Comparison of ENCODE assay signal across 8 cellular contexts in genomic region chr15:67178569-67179210, GRCh38.
DNase-seq lines count a peak whose midpoint lies in the region; TF ChIP-seq lines count a peak whose summit lies in the region.

No MANE protein-coding gene starts in this region.

- H3K4me1 ChIP-seq in ascending aorta, result peaks cover 15 to 35% of the 10 kb centered on the region in 2 donors
- H3K4me1 ChIP-seq in right atrium auricular region, result peaks cover 0 to 55% of the 10 kb centered on the region in 2 donors
- peaks cover 37% of the 10 kb centered on the region for H3K4me1 ChIP-seq in stomach smooth muscle (ENCODE audit: control insufficient read depth, insufficient read depth, low read length)

- DNase-seq in HK-2 (ENCODE audit: unreplicated experiment) (peak; percentile 64), ascending aorta (ENCODE audit: low spot score in 2 of 2) (no peak), right atrium auricular region (ENCODE audit: low spot score) (no peak), DMS53 (lab: John Stamatoyannopoulos, UW) (no peak), NCI-H2171 treated with DMSO at 0.1 percent for 48 hours (lab: John Stamatoyannopoulos, UW) (no peak), pons (ENCODE audit: low spot score) (no peak)
- no peak for DNase-seq in activated effector memory CD4-positive, alpha-beta T cell treated with Interleukin-2 at 50 U/mL for 16 hours

- no peak overlapping the region for H3K4me3 ChIP-seq in ascending aorta
- no peak overlapping the region for H3K4me3 ChIP-seq in right atrium auricular region
- no peak overlapping the region for H3K4me3 ChIP-seq in stomach smooth muscle (ENCODE audit: low read length in 2 of 2)

- H3K36me3 ChIP-seq in ascending aorta, result peaks cover 5 to 13% of the 10 kb centered on the region in 2 donors
- H3K36me3 ChIP-seq in right atrium auricular region, result peaks cover 22% of the 10 kb centered on the region
- peaks cover 7 to 10% of the 10 kb centered on the region in 2 donors for H3K36me3 ChIP-seq in stomach smooth muscle (ENCODE audit: control insufficient read depth in 2 of 2, insufficient read depth in 2 of 2, low read length in 2 of 2)

- no peaks in the 10 kb centered on the region for H3K27me3 ChIP-seq in ascending aorta
- no peaks in the 10 kb centered on the region for H3K27me3 ChIP-seq in right atrium auricular region
- no peaks in the 10 kb centered on the region for H3K27me3 ChIP-seq in stomach smooth muscle (ENCODE audit: control insufficient read depth in 1 of 2, insufficient read depth in 2 of 2, low read length in 2 of 2)

- intact Hi-C loops in ascending aorta (cut with DNase I), result no loop called here

- H3K9me3 ChIP-seq in ascending aorta (no peaks in the 10 kb centered on the region), right atrium auricular region (no peaks in the 10 kb centered on the region), stomach smooth muscle (ENCODE audit: control insufficient read depth in 2 of 2, low read length in 2 of 2) (no peaks in the 10 kb centered on the region)

- peak overlapping the region; percentile 48 to 51 for H3K27ac ChIP-seq in ascending aorta
- H3K27ac ChIP-seq in right atrium auricular region, result peak overlapping the region; percentile 59 to 80
- peak overlapping the region; percentile 58 for H3K27ac ChIP-seq in stomach smooth muscle (ENCODE audit: low read length)

- H3K9ac ChIP-seq in stomach smooth muscle (ENCODE audit: low read length in 2 of 2), result no peak overlapping the region

- TF ChIP-seq CTCF in ascending aorta (IDR thresholded peaks at IDR 0.05), result no peak
- TF ChIP-seq CTCF in right atrium auricular region (IDR thresholded peaks at IDR 0.05), result no peak
